8 cellular contexts compared by ENCODE assay signal in the genomic region with DNA sequence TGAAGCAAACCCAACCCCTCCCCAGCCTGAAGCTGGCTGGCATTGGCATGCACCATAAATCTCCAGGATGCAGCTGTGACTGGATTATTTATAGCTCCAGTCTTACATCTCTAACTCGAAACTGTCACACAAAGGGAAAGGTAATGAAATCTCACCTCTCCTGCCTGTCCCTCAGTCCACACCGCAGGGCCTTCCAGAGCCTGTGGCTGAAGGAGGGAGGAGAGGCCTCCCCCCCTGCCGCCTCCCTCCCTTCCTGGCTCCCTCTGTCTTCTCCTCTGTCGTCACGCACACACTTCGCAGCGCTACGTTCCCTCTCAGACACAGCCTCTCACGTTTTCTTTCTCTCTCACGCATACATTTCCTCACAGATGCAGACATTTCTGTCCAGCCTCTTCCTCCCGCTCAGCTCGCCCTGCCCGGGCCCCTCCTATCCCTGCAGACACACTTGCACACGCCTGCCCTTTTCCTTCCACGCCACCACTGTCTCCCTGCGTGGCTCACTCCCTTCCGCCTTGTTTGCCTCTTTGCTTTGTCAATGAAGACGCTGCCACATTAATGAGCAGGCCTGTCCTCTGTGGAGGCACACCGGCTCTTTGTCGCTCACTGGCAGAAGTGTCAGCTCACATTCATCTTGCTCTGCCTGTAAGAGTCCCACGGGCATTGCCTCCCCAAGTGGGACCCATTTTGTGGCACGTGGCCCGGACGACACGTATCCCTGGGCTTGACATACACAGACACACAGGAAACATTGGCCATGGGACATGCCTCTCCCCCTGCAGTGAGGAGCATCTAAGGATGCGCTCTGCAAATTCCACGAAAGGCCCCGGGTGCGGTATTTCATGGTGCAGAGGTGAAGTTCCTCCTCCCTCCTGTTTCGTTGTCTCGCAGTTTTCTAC. TPM values are rescaled to one million over a fixed set of nuclear protein-coding genes. Genes with fewer than 3 reads are reported as not detected.
DNase-seq lines count a peak whose midpoint lies in the region; ATAC-seq and TF ChIP-seq lines count a peak whose summit lies in the region.

No MANE protein-coding gene starts in this region.

- peak; percentile 47 for ATAC-seq in HG02852 (IDR thresholded peaks at IDR 0.05; ENCODE audit: unreplicated experiment)
- no peak for ATAC-seq in GM21786 (IDR thresholded peaks at IDR 0.05; ENCODE audit: unreplicated experiment)

- peaks cover 41% of the 10 kb centered on the region for H3K4me1 ChIP-seq in OCI-LY7 (ENCODE audit: insufficient read depth, low read length, poor library complexity, severe bottlenecking)

- no peaks in the 10 kb centered on the region for H3K9me2 ChIP-seq in OCI-LY7 (ENCODE audit: insufficient read depth, low read length)

- DNase-seq in EH (ENCODE audit: low read depth) (peak; percentile 76), OCI-LY7 (ENCODE audit: low spot score) (peak; percentile 76), fibroblast of mammary gland (ENCODE audit: low read depth) (peak; percentile 39), pons (ENCODE audit: low spot score) (peak; percentile 16), ecto neural progenitor cell (ENCODE audit: low spot score) (no peak), T-helper 9 cell (no peak)

- no peak for TF ChIP-seq CTCF in OCI-LY7 (conservative IDR thresholded peaks at IDR 0.05; ENCODE audit: low read length)
- no peak for TF ChIP-seq CTCF in fibroblast of mammary gland (conservative IDR thresholded peaks at IDR 0.05; ENCODE audit: control insufficient read depth, insufficient read depth, low read depth, low read length)

- peak overlapping the region; percentile 42 for H3K4me3 ChIP-seq in OCI-LY7 (ENCODE audit: low read depth, low read length, poor library complexity, severe bottlenecking)
- H3K4me3 ChIP-seq in fibroblast of mammary gland (ENCODE audit: control insufficient read depth, low read depth, low read length), result no peak overlapping the region

- H2AFZ ChIP-seq in OCI-LY7 (ENCODE audit: low read length), result peak overlapping the region; percentile 48; the same call in 1 of the 2 replicates

- H3K27ac ChIP-seq in OCI-LY7 (ENCODE audit: low read depth, low read length, poor library complexity, severe bottlenecking), result peak overlapping the region; percentile 51

- H3K9me3 ChIP-seq in OCI-LY7 (ENCODE audit: low read length), result no peaks in the 10 kb centered on the region

- H4K20me1 ChIP-seq in OCI-LY7 (ENCODE audit: insufficient read depth, low read length), result no peaks in the 10 kb centered on the region

- POLR2A ChIA-PET in OCI-LY7 (lab: Charles Lee), result no interaction called here

- CTCF ChIA-PET in OCI-LY7 (lab: Charles Lee; ENCODE audit: unreplicated experiment), result interaction anchor here (0.6 to 0.7 kb wide), 2 partner anchors 45 to 125 kb away, joined by 3 read pairs; no protein-coding TSS in a partner anchor

- H3K36me3 ChIP-seq in OCI-LY7 (ENCODE audit: insufficient read depth, low read length), result no peaks in the 10 kb centered on the region

- intact Hi-C loops in OCI-LY7 (cut with micrococcal nuclease; ENCODE audit: unreplicated experiment), result no loop called here

- no TSS peak for BruUV-seq in OCI-LY7 (replicated peaks; lab: Mats Ljungman, UMichigan)

- peak overlapping the region; percentile 74 for H3K4me2 ChIP-seq in OCI-LY7 (ENCODE audit: low read length)

- no peaks in the 10 kb centered on the region for H3K79me2 ChIP-seq in OCI-LY7 (ENCODE audit: insufficient read depth, low read depth, low read length)

RNA-seq across cellular contexts. Expression of gene IRF2BPL, which starts 27.9 kb away (rescaled TPM):
- total RNA-seq in OCI-LY7 (2014; rRNA removed; shearing (Covaris generic)), result 18.8 and 25.8 TPM in 2 replicates
- 23.7 and 23.8 TPM in 2 replicates for total RNA-seq in OCI-LY7 (2022)

Comparison
In these comparisons a context has a peak if more than half of its experiments do, and no peak if none do; other contexts are left out.
1. DNase-seq: peak in EH (single experiment), OCI-LY7 (single experiment), fibroblast of mammary gland (single experiment) and pons (single experiment); none in ecto neural progenitor cell (single experiment) and T-helper 9 cell (single experiment).